7 cellular contexts compared by ENCODE assay signal in genomic region chr6:150865406-150866146, GRCh38. TPM values are rescaled to one million over a fixed set of nuclear protein-coding genes. Genes with fewer than 3 reads are reported as not detected.
DNase-seq lines count a peak whose midpoint lies in the region; ATAC-seq and TF ChIP-seq lines count a peak whose summit lies in the region.

Gene MTHFD1L (plus strand): TSS chr6:150865702. CDS start chr6:150865823, 121 bp downstream.

- H3K9me3 ChIP-seq in iPS-18c (ENCODE audit: control insufficient read depth, insufficient read depth, low read length): peaks cover 2% of the 10 kb centered on the region
- no peaks in the 10 kb centered on the region for H3K9me3 ChIP-seq in skeletal muscle tissue (ENCODE audit: control insufficient read depth in 3 of 3, low read length in 3 of 3)

- in situ Hi-C loops in GM13976 (cut with MboI; ENCODE audit: low sequenced_read_pairs, unreplicated experiment): no loop called here
- in situ Hi-C loops in brain microvascular endothelial cell (cut with HindIII; ENCODE audit: low pct_ligation_motif_present, low sequenced_read_pairs): no loop called here

- peak; percentile 85 for TF ChIP-seq CTCF in GM13976 (IDR thresholded peaks at IDR 0.05; ENCODE audit: borderline replicate concordance, control extremely low read depth, extremely low read depth, insufficient read depth, missing control alignments)
- TF ChIP-seq CTCF in NB4 (IDR thresholded peaks at IDR 0.05; ENCODE audit: low read depth, low read length): peak; percentile 30
- peak; percentile 43 for TF ChIP-seq CTCF in brain microvascular endothelial cell (IDR thresholded peaks at IDR 0.05; ENCODE audit: low read depth, low read length, missing control alignments)

- peaks cover 4 to 6% (median 4%) of the 10 kb centered on the region in 3 donors for H3K4me1 ChIP-seq in skeletal muscle tissue (ENCODE audit: control insufficient read depth in 3 of 3, insufficient read depth in 3 of 3, low read length in 3 of 3)

- ATAC-seq in HG02571 (IDR thresholded peaks at IDR 0.05; ENCODE audit: unreplicated experiment): peak; percentile 80

- peak within 1 kb of the TSS; percentile 99 for H3K27ac ChIP-seq in brain microvascular endothelial cell
- H3K27ac ChIP-seq in skeletal muscle tissue (ENCODE audit: low read depth, low read length): peak within 1 kb of the TSS; percentile 73

- H3K27me3 ChIP-seq in brain microvascular endothelial cell (replicated peaks) (no peaks in the 10 kb centered on the region), skeletal muscle tissue (ENCODE audit: control insufficient read depth in 3 of 3, insufficient read depth in 3 of 3, low read length in 3 of 3) (peaks cover 0 to 12% (median 4%) of the 10 kb centered on the region in 3 donors)

- H3K4me3 ChIP-seq in NB4 (ENCODE audit: low read depth, low read length) (peak within 1 kb of the TSS; percentile 73), brain microvascular endothelial cell (ENCODE audit: low read depth, low read length) (peak within 1 kb of the TSS; percentile 80), iPS-18c (ENCODE audit: insufficient read depth, low read depth, low read length) (peak within 1 kb of the TSS; percentile 81), skeletal muscle tissue (ENCODE audit: low read length in 3 of 3) (peak within 1 kb of the TSS; percentile 63 to 78 (median 73))

- H3K9ac ChIP-seq in skeletal muscle tissue (ENCODE audit: low read depth in 1 of 3, low read length in 3 of 3): peak within 1 kb of the TSS; percentile 57 to 71 (median 65)

- H3K36me3 ChIP-seq in brain microvascular endothelial cell (replicated peaks) (no peaks in the 10 kb centered on the region), skeletal muscle tissue (ENCODE audit: control insufficient read depth in 3 of 3, insufficient read depth in 3 of 3, low read length in 3 of 3) (no peaks in the 10 kb centered on the region)

- no peak for TF ChIP-seq POLR2A in NB4 (IDR thresholded peaks at IDR 0.05; ENCODE audit: extremely low read depth, insufficient read length)

- DNase-seq in GM13976 (ENCODE audit: low spot score) (peak; percentile 89), NB4 (ENCODE audit: low read depth) (peak; percentile 91), UCSD-AML1 (lab: John Stamatoyannopoulos, UW; ENCODE audit: unreplicated experiment) (peak; percentile 87), brain microvascular endothelial cell (peak; percentile 82)

RNA-seq across cellular contexts. Expression of gene MTHFD1L, which starts in this region (rescaled TPM):
- 15.1 TPM for total RNA-seq in skeletal muscle tissue

Comparison
In these comparisons a context has a peak if more than half of its experiments do, and no peak if none do; other contexts are left out.
1. Peak in every context shown above with its lines: DNase-seq, ATAC-seq, H3K4me3 ChIP-seq and H3K27ac ChIP-seq.
2. CTCF ChIP-seq: peak in every context shown above with its lines; median percentile 85 in GM13976; 43 in brain microvascular endothelial cell; 30 in NB4.